30 cellular contexts compared by ENCODE assay signal in the genomic region with DNA sequence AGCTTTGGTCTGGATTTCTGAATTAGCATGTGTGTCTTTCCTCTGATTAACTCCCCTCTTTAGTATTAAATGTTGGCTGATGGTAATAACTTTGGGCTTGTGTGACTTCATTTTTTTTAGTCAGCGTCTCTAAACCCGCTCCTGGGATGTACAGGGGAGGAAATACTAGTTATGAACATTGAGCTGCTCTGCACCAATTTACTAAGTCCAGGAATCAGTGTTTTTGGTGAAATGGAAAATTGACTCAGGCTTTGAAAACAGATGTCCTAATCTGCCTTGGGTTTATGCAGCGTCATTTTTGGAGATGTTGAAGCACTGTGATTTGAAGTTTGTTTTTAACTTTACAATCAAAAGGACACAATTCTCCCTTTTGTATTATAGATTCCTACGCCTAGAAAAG. TPM values are rescaled to one million over a fixed set of nuclear protein-coding genes. Genes with fewer than 3 reads are reported as not detected.
DNase-seq lines count a peak whose midpoint lies in the region; ATAC-seq, FAIRE-seq and TF ChIP-seq lines count a peak whose summit lies in the region.
"Had no signal": no experiment of that assay in that cellular context is flagged by ENCODE, and none has a peak within 500 bp of the region (broad histone marks: within the 10 kb centered on the region; RNA-seq: fewer than 3 reads in every experiment).

No MANE protein-coding gene starts in this region.

- no peaks in the 10 kb centered on the region for H3K27me3 Mint-ChIP-seq in activated T-helper 17 cell treated with anti-CD3 and anti-CD28 coated beads, Interleukin-2, amount 50 U/mL, for 72 hours
- H3K27me3 Mint-ChIP-seq: activated CD4-positive, alpha-beta T cell treated with anti-CD3 and anti-CD28 coated beads, Interleukin-2, amount 10 ng/mL, durations not matched to agents 7 days and 5 days; activated CD8-positive, alpha-beta memory T cell treated with anti-CD3 and anti-CD28 coated beads, Interleukin-2, amount 10 ng/mL, durations not matched to agents 7 days and 5 days; activated naive CD4-positive, alpha-beta T cell treated with anti-CD3 and anti-CD28 coated beads, Interleukin-2, amount 10 ng/mL, durations not matched to agents 7 days and 5 days; naive B cell had no signal

- H3K9ac ChIP-seq in HepG2 (ENCODE audit: insufficient read depth, low read depth, low read length): no peak overlapping the region
- H3K9ac ChIP-seq: BLaER1, SK-N-SH had no signal

- H3K4me2 ChIP-seq in HepG2 (ENCODE audit: low read depth, low read length): no peak overlapping the region
- H3K4me2 ChIP-seq: BLaER1, SK-N-SH had no signal

- peaks cover 62% of the 10 kb centered on the region for H3K36me3 Mint-ChIP-seq in activated T-helper 17 cell treated with anti-CD3 and anti-CD28 coated beads, Interleukin-2, amount 50 U/mL, for 72 hours (ENCODE audit: low read depth)
- H3K36me3 Mint-ChIP-seq: naive B cell had no signal

- TF ChIP-seq EP300 in HepG2 (IDR thresholded peaks at IDR 0.05; ENCODE audit: low read depth in 2 of 2, low read length in 2 of 2): no peak
- no peak for TF ChIP-seq EP300 in HepG2 (CRISPR knock-in tag; IDR thresholded peaks at IDR 0.05; ENCODE audit: borderline replicate concordance)

- peak overlapping the region; percentile 71 for H3K27ac Mint-ChIP-seq in activated T-helper 17 cell treated with anti-CD3 and anti-CD28 coated beads, Interleukin-2, amount 50 U/mL, for 72 hours
- H3K27ac Mint-ChIP-seq: activated CD4-positive, alpha-beta T cell treated with anti-CD3 and anti-CD28 coated beads, Interleukin-2, amount 10 ng/mL, durations not matched to agents 7 days and 5 days; activated CD8-positive, alpha-beta memory T cell treated with anti-CD3 and anti-CD28 coated beads, Interleukin-2, amount 10 ng/mL, durations not matched to agents 7 days and 5 days; activated naive CD4-positive, alpha-beta T cell treated with anti-CD3 and anti-CD28 coated beads, Interleukin-2, amount 10 ng/mL, durations not matched to agents 7 days and 5 days; T-helper 2 cell treated with Interferon-gamma antibody and Interleukin-4, amounts not matched to agents 5 μg/mL and 100 μg/mL, for 36 hours had no signal

- CTCF ChIA-PET in HepG2 (lab: Yijun Ruan, JAX; ENCODE audit: low intra/inter-chr PET ratio, low total read pairs): no interaction called here

- no peaks in the 10 kb centered on the region for H3K9me3 Mint-ChIP-seq in activated T-helper 17 cell treated with anti-CD3 and anti-CD28 coated beads, Interleukin-2, amount 50 U/mL, for 72 hours
- H3K9me3 Mint-ChIP-seq: activated CD4-positive, alpha-beta T cell treated with anti-CD3 and anti-CD28 coated beads, Interleukin-2, amount 10 ng/mL, durations not matched to agents 7 days and 5 days; activated naive CD4-positive, alpha-beta T cell treated with anti-CD3 and anti-CD28 coated beads, Interleukin-2, amount 10 ng/mL, durations not matched to agents 7 days and 5 days; naive B cell; T-helper 2 cell treated with Interferon-gamma antibody and Interleukin-4, amounts not matched to agents 5 μg/mL and 100 μg/mL, for 36 hours had no signal

- no peak for DNase-seq in HepG2 (ENCODE audit: low spot score)
- DNase-seq in right lobe of liver: no peak
- DNase-seq in fibroblast of the aortic adventitia (ENCODE audit: low read depth): peak; percentile 19
- DNase-seq in NCI-H2081 (lab: John Stamatoyannopoulos, UW): no peak
- no peak for DNase-seq in COLO829 (ENCODE audit: low spot score)
- DNase-seq: activated CD4-positive, alpha-beta T cell treated with anti-CD3 and anti-CD28 coated beads, Interleukin-2, amount 10 ng/mL, durations not matched to agents 7 days and 5 days; activated CD8-positive, alpha-beta memory T cell treated with anti-CD3 and anti-CD28 coated beads, Interleukin-2, amount 10 ng/mL, durations not matched to agents 7 days and 5 days; activated naive CD4-positive, alpha-beta T cell treated with anti-CD3 and anti-CD28 coated beads, Interleukin-2, amount 10 ng/mL, durations not matched to agents 7 days and 5 days; amygdala; COR-L47; DMS79 treated with DMSO at 0.1 percent for 48 hours; GF-D8; mesendoderm; naive B cell; NCI-H146; SK-N-SH; transverse colon had no signal

- TSS peak; percentile 39 for BruUV-seq in HepG2 (replicated peaks; lab: Mats Ljungman, UMichigan)

- ATAC-seq in HepG2 (no peak), right lobe of liver (no peak), GM21360 (IDR thresholded peaks at IDR 0.05; ENCODE audit: unreplicated experiment) (no peak), GM19324 (IDR thresholded peaks at IDR 0.05; ENCODE audit: low FRiP score, unreplicated experiment) (no peak)
- no peak for ATAC-seq in activated T-helper 17 cell treated with anti-CD3 and anti-CD28 coated beads, Interleukin-2, amount 50 U/mL, for 72 hours (replicated peaks)
- ATAC-seq: activated CD8-positive, alpha-beta memory T cell treated with anti-CD3 and anti-CD28 coated beads, Interleukin-2, amount 10 ng/mL, durations not matched to agents 7 days and 5 days; left lobe of liver had no signal

- H3K9me3 ChIP-seq in HepG2 (ENCODE audit: low read length) (no peaks in the 10 kb centered on the region), right lobe of liver (no peaks in the 10 kb centered on the region)
- H3K9me3 ChIP-seq: BLaER1, esophagus muscularis mucosa, SK-N-SH, transverse colon had no signal

- WGBS in HepG2 (ENCODE audit: low lambda C conversion rate): 96% methylated on average over 4 of the region's 4 CpGs
- WGBS in right lobe of liver (ENCODE audit: insufficient coverage, low coverage, low lambda C conversion rate, missing lambda C conversion rate): 79% methylated on average over 4 of the region's 4 CpGs

- no peaks in the 10 kb centered on the region for H4K20me1 ChIP-seq in HepG2 (ENCODE audit: insufficient read depth, low read length)

- H3K27ac ChIP-seq in HepG2 (ENCODE audit: extremely low read length, insufficient read depth, low read length) (no peak overlapping the region), right lobe of liver (no peak overlapping the region)
- H3K27ac ChIP-seq: BLaER1, coronary artery, esophagus muscularis mucosa, HL-60, RWPE1, transverse colon had no signal

- peaks cover 50% of the 10 kb centered on the region for H3K79me2 ChIP-seq in HepG2 (ENCODE audit: insufficient read depth, low read length)

- intact Hi-C loops in HepG2 (cut with micrococcal nuclease; ENCODE audit: unreplicated experiment): no loop called here
- intact Hi-C loops in right lobe of liver (cut with DNase I): no loop called here

- H3K27me3 ChIP-seq in HepG2 (ENCODE audit: control insufficient read depth in 1 of 2, insufficient read depth in 2 of 2, low read length in 2 of 2): no peaks in the 10 kb centered on the region
- no peaks in the 10 kb centered on the region for H3K27me3 ChIP-seq in right lobe of liver
- H3K27me3 ChIP-seq: BLaER1, esophagus muscularis mucosa, transverse colon had no signal

- H3K4me1 Mint-ChIP-seq in activated T-helper 17 cell treated with anti-CD3 and anti-CD28 coated beads, Interleukin-2, amount 50 U/mL, for 72 hours: peaks cover 18% of the 10 kb centered on the region

- TF ChIP-seq POLR2A in HepG2 (IDR thresholded peaks at IDR 0.05; ENCODE audit: insufficient read depth in 1 of 2, low read depth in 2 of 2, low read length in 2 of 2) (no peak), right lobe of liver (IDR thresholded peaks at IDR 0.05) (no peak)

- TF ChIP-seq CTCF in HepG2 (CRISPR knock-in tag; IDR thresholded peaks at IDR 0.05): no peak
- no peak for TF ChIP-seq CTCF in right lobe of liver (IDR thresholded peaks at IDR 0.05)
- no peak for TF ChIP-seq CTCF in fibroblast of the aortic adventitia (IDR thresholded peaks at IDR 0.05; ENCODE audit: insufficient read depth, low read length)

- H3K36me3 ChIP-seq in HepG2 (replicated peaks in 1 of 2; ENCODE audit: control insufficient read depth in 1 of 2, insufficient read depth in 2 of 2, low read length in 2 of 2): peaks cover 4 to 6% of the 10 kb centered on the region in 2 experiments; a peak in 4 of 5 replicates
- no peaks in the 10 kb centered on the region for H3K36me3 ChIP-seq in right lobe of liver
- H3K36me3 ChIP-seq: esophagus muscularis mucosa, transverse colon had no signal

- TF ChIP-seq RAD21 in HepG2 (CRISPR knock-in tag; IDR thresholded peaks at IDR 0.05): no peak

- no peak for FAIRE-seq in HepG2 (lab: Jason Lieb, UNC)
- FAIRE-seq: bronchial epithelial cell, GM19239 had no signal

- H2AFZ ChIP-seq in HepG2 (ENCODE audit: low read length): no peak overlapping the region

- H3K4me3 Mint-ChIP-seq in activated T-helper 17 cell treated with anti-CD3 and anti-CD28 coated beads, Interleukin-2, amount 50 U/mL, for 72 hours: no peak overlapping the region
- H3K4me3 Mint-ChIP-seq: activated CD4-positive, alpha-beta T cell treated with anti-CD3 and anti-CD28 coated beads, Interleukin-2, amount 10 ng/mL, durations not matched to agents 7 days and 5 days; activated CD8-positive, alpha-beta memory T cell treated with anti-CD3 and anti-CD28 coated beads, Interleukin-2, amount 10 ng/mL, durations not matched to agents 7 days and 5 days; activated naive CD4-positive, alpha-beta T cell treated with anti-CD3 and anti-CD28 coated beads, Interleukin-2, amount 10 ng/mL, durations not matched to agents 7 days and 5 days; naive B cell; T-helper 2 cell treated with Interferon-gamma antibody and Interleukin-4, amounts not matched to agents 5 μg/mL and 100 μg/mL, for 36 hours had no signal

- H3K4me1 ChIP-seq in HepG2 (ENCODE audit: insufficient read depth, low read length) (no peaks in the 10 kb centered on the region), right lobe of liver (no peaks in the 10 kb centered on the region)
- H3K4me1 ChIP-seq: BLaER1 had no signal

- POLR2A ChIA-PET in HepG2 (lab: Yijun Ruan, JAX): interaction anchor here (0.6 to 1.1 kb wide), 2 partner anchors 17 to 22 kb away, joined by 3 read pairs; a partner anchor contains a TSS

- H3K4me3 ChIP-seq in HepG2 (replicated peaks in 1 of 3; ENCODE audit: insufficient read depth in 1 of 3, low read depth in 2 of 3, low read length in 3 of 3) (no peak overlapping the region), right lobe of liver (no peak overlapping the region), fibroblast of the aortic adventitia (ENCODE audit: low read depth, low read length) (no peak overlapping the region)
- H3K4me3 ChIP-seq: BLaER1, coronary artery, esophagus muscularis mucosa, skin epidermis, transverse colon had no signal

- in situ Hi-C loops in HepG2 (cut with HindIII; ENCODE audit: extremely low pct_ligation_motif_present, low pct_unique_long_range_greater_than_20kb): no loop called here

RNA-seq across cellular contexts. Expression of a gene that starts 22.3 kb away (rescaled TPM):
- total RNA-seq in HepG2 (2016; rRNA removed; fragmentation: Illumina TruSeq; extraction: Trizol) (10.8 and 11.8 TPM in 2 replicates), right lobe of liver (10 to 100 TPM in 2 of 6 experiments, 1 to 10 TPM in 4; 7.0 to 12.1 (median 9.0) TPM), fibroblast of the aortic adventitia (ENCODE audit: low replicate concordance) (4.1 and 9.6 TPM in 2 replicates)
- 1.2 and 1.4 TPM in 2 replicates for total RNA-seq in HepG2 (2016; cell fraction: cytosol; rRNA removed; fragmentation: Illumina TruSeq; extraction: Trizol; ENCODE audit: low read depth)
- total RNA-seq in HepG2 (2016; cell fraction: insoluble cytoplasmic fraction; rRNA removed; fragmentation: Illumina TruSeq; extraction: Trizol): 11.1 and 11.4 TPM in 2 replicates
- 7.1 and 7.4 TPM in 2 replicates for total RNA-seq in HepG2 (2016; cell fraction: membrane; rRNA removed; fragmentation: Illumina TruSeq; extraction: Trizol)
- total RNA-seq in HepG2 (2016; cell fraction: nucleus; rRNA removed; fragmentation: Illumina TruSeq; extraction: Trizol): 8.5 and 10.1 TPM in 2 replicates
- 7.2 and 8.3 TPM in 2 replicates for polyA plus RNA-seq in HepG2 (2011; rRNA removed)
- polyA plus RNA-seq in HepG2 (2011; cell fraction: cytosol; rRNA removed): 3.3 and 3.9 TPM in 2 replicates
- polyA plus RNA-seq in HepG2 (2011; cell fraction: nucleus; rRNA removed): 6.3 and 6.8 TPM in 2 replicates
- 16.2 and 16.9 TPM in 2 replicates for polyA plus RNA-seq in HepG2 (2012)
- 1.7 and 1.9 TPM in 2 replicates for polyA plus RNA-seq in HepG2 (2016; cell fraction: cytosol; fragmentation: Illumina TruSeq; extraction: Trizol; ENCODE audit: low read depth)
- polyA plus RNA-seq in HepG2 (2016; cell fraction: insoluble cytoplasmic fraction; fragmentation: Illumina TruSeq; extraction: Trizol; ENCODE audit: low read depth): 14.6 and 18.9 TPM in 2 replicates
- 4.5 and 5.5 TPM in 2 replicates for polyA plus RNA-seq in HepG2 (2016; cell fraction: membrane; fragmentation: Illumina TruSeq; extraction: Trizol; ENCODE audit: low read depth)
- 17.7 and 23.9 TPM in 2 replicates for polyA plus RNA-seq in HepG2 (2016; cell fraction: nucleus; fragmentation: Illumina TruSeq; extraction: Trizol; ENCODE audit: insufficient read depth, low read depth)
- 10.7 and 12.1 TPM in 2 replicates for polyA minus RNA-seq in HepG2 (2011; rRNA and poly(A)+ RNA removed; ENCODE audit: low replicate concordance)
- polyA minus RNA-seq in HepG2 (2011; cell fraction: cytosol; rRNA and poly(A)+ RNA removed): 8.1 and 9.5 TPM in 2 replicates
- 7.2 and 8.5 TPM in 2 replicates for polyA minus RNA-seq in HepG2 (2011; cell fraction: nucleus; rRNA and poly(A)+ RNA removed)
- 10 to 100 TPM; 25.1 to 38.0 TPM for total RNA-seq in activated T-helper 17 cell treated with anti-CD3 and anti-CD28 coated beads, Interleukin-2, amount 50 U/mL, for 72 hours

RNA-seq across cellular contexts. Expression of a gene that starts 46.2 kb away (rescaled TPM):
- total RNA-seq in HepG2 (2016; rRNA removed; fragmentation: Illumina TruSeq; extraction: Trizol) (114 and 154 TPM in 2 replicates), right lobe of liver (1 to 10 TPM in 5 of 6 experiments, under 1 TPM in 1; 0.42 to 9.1 (median 3.1) TPM), fibroblast of the aortic adventitia (ENCODE audit: low replicate concordance) (2.9 and 40.4 TPM in 2 replicates)
- 24.3 and 27.3 TPM in 2 replicates for total RNA-seq in HepG2 (2016; cell fraction: cytosol; rRNA removed; fragmentation: Illumina TruSeq; extraction: Trizol; ENCODE audit: low read depth)
- total RNA-seq in HepG2 (2016; cell fraction: insoluble cytoplasmic fraction; rRNA removed; fragmentation: Illumina TruSeq; extraction: Trizol): 117 and 162 TPM in 2 replicates
- total RNA-seq in HepG2 (2016; cell fraction: membrane; rRNA removed; fragmentation: Illumina TruSeq; extraction: Trizol): 42.3 and 51.8 TPM in 2 replicates
- 89.2 and 89.6 TPM in 2 replicates for total RNA-seq in HepG2 (2016; cell fraction: nucleus; rRNA removed; fragmentation: Illumina TruSeq; extraction: Trizol)
- 10.7 and 17.4 TPM in 2 replicates for polyA plus RNA-seq in HepG2 (2011; rRNA removed)
- polyA plus RNA-seq in HepG2 (2011; cell fraction: cytosol; rRNA removed): 6.9 and 8.8 TPM in 2 replicates
- polyA plus RNA-seq in HepG2 (2011; cell fraction: nucleus; rRNA removed): 9.6 and 11.4 TPM in 2 replicates
- 8.4 and 23.9 TPM in 2 replicates for polyA plus RNA-seq in HepG2 (2012)
- polyA plus RNA-seq in HepG2 (2016; cell fraction: cytosol; fragmentation: Illumina TruSeq; extraction: Trizol; ENCODE audit: low read depth): 12.0 and 14.2 TPM in 2 replicates
- polyA plus RNA-seq in HepG2 (2016; cell fraction: insoluble cytoplasmic fraction; fragmentation: Illumina TruSeq; extraction: Trizol; ENCODE audit: low read depth): 133 and 135 TPM in 2 replicates
- polyA plus RNA-seq in HepG2 (2016; cell fraction: membrane; fragmentation: Illumina TruSeq; extraction: Trizol; ENCODE audit: low read depth): 15.3 and 18.9 TPM in 2 replicates
- 98.6 and 99.5 TPM in 2 replicates for polyA plus RNA-seq in HepG2 (2016; cell fraction: nucleus; fragmentation: Illumina TruSeq; extraction: Trizol; ENCODE audit: insufficient read depth, low read depth)
- polyA minus RNA-seq in HepG2 (2011; rRNA and poly(A)+ RNA removed; ENCODE audit: low replicate concordance): 8.7 and 50.8 TPM in 2 replicates
- polyA minus RNA-seq in HepG2 (2011; cell fraction: cytosol; rRNA and poly(A)+ RNA removed): 9.4 and 10.7 TPM in 2 replicates
- polyA minus RNA-seq in HepG2 (2011; cell fraction: nucleus; rRNA and poly(A)+ RNA removed): 31.5 and 47.0 TPM in 2 replicates
- total RNA-seq in activated T-helper 17 cell treated with anti-CD3 and anti-CD28 coated beads, Interleukin-2, amount 50 U/mL, for 72 hours: 100 to 1,000 TPM in 1 of 2 donors, 10 to 100 TPM in 1; 60.9 to 101 TPM
